In the genomic region with DNA sequence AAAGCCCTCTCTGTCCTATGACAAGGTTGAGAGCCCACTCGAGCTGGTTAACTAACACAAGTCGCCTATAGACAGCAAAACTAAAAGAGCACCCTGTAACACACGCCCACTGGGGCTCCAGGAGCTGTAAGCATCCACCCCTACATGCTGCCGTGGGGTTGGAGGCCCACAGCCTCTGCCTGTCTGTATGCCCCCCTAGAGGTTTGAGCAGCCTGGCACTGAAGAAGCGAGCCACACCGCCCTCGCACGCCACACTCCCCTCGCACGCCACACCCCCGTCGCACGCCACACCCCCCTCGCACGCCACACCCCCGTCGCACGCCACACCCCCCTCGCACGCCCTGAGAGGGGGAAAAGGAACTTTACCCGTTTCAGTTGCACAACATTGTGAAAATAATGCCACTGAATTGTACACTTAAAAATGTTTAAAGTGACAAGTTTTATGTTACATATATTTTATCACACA, we compare ENCODE assay signal across 8 cellular contexts. TPM values are rescaled to one million over a fixed set of nuclear protein-coding genes. Genes with fewer than 3 reads are reported as not detected.
DNase-seq lines count a peak whose midpoint lies in the region; ATAC-seq and TF ChIP-seq lines count a peak whose summit lies in the region.

No MANE protein-coding gene starts in this region.

- in situ Hi-C loops in gastrocnemius medialis (cut with MboI; ENCODE audit: low sequenced_read_pairs in 4 of 4), result no loop called here

- peak overlapping the region in 1 of 2 donors; percentile 43 for H3K4me3 ChIP-seq in right atrium auricular region
- H3K4me3 ChIP-seq in gastrocnemius medialis, result peak overlapping the region; percentile 15 to 48 (median 33)

- peaks cover 0 to 8% of the 10 kb centered on the region in 2 donors for H3K27me3 Mint-ChIP-seq in T-cell
- peaks cover 4% of the 10 kb centered on the region for H3K27me3 Mint-ChIP-seq in activated naive CD8-positive, alpha-beta T cell treated with anti-CD3 and anti-CD28 coated beads, Interleukin-2, amount 50 U/mL, for 24 hours

- no peak overlapping the region for H3K27ac ChIP-seq in right atrium auricular region
- peak overlapping the region in 1 of 4 donors; percentile 44 for H3K27ac ChIP-seq in gastrocnemius medialis

- H3K4me1 ChIP-seq in right atrium auricular region, result peaks cover 0 to 8% of the 10 kb centered on the region in 2 donors
- peaks cover 3 to 6% of the 10 kb centered on the region in 2 donors for H3K4me1 ChIP-seq in gastrocnemius medialis

- H3K36me3 Mint-ChIP-seq in T-cell, result no peaks in the 10 kb centered on the region
- no peaks in the 10 kb centered on the region for H3K36me3 Mint-ChIP-seq in activated naive CD8-positive, alpha-beta T cell treated with anti-CD3 and anti-CD28 coated beads, Interleukin-2, amount 50 U/mL, for 24 hours (ENCODE audit: low read depth)

- TF ChIP-seq POLR2A in gastrocnemius medialis (IDR thresholded peaks at IDR 0.05), result no peak

- intact Hi-C loops in gastrocnemius medialis (cut with DNase I; ENCODE audit: low total_unique reads), result no loop called here

- H3K9me3 ChIP-seq in right atrium auricular region, result no peaks in the 10 kb centered on the region
- no peaks in the 10 kb centered on the region for H3K9me3 ChIP-seq in gastrocnemius medialis

- ATAC-seq in T-cell (replicated peaks in 1 of 4) (peak; percentile 100), gastrocnemius medialis (peak; percentile 74 to 85), GM18498 (IDR thresholded peaks at IDR 0.05; ENCODE audit: unreplicated experiment) (no peak)
- peak; percentile 93 for ATAC-seq in activated naive CD8-positive, alpha-beta T cell treated with anti-CD3 and anti-CD28 coated beads, Interleukin-2, amount 50 U/mL, for 24 hours

- H3K36me3 ChIP-seq in right atrium auricular region (no peaks in the 10 kb centered on the region), gastrocnemius medialis (no peaks in the 10 kb centered on the region)

- peak overlapping the region in 1 of 2 donors; percentile 44 for H3K27ac Mint-ChIP-seq in T-cell
- no peak overlapping the region for H3K27ac Mint-ChIP-seq in activated naive CD8-positive, alpha-beta T cell treated with anti-CD3 and anti-CD28 coated beads, Interleukin-2, amount 50 U/mL, for 24 hours

- H3K27me3 ChIP-seq in right atrium auricular region (no peaks in the 10 kb centered on the region), gastrocnemius medialis (no peaks in the 10 kb centered on the region)

- DNase-seq in NCI-H82 (lab: John Stamatoyannopoulos, UW) (peak; percentile 70), NCI-H82 treated with DMSO at 0.1 percent for 48 hours (lab: John Stamatoyannopoulos, UW; ENCODE audit: unreplicated experiment) (no peak), Kasumi-1 (lab: John Stamatoyannopoulos, UW) (peak; percentile 66 to 67), T-cell (peak; percentile 61 to 82 (median 74)), right atrium auricular region (ENCODE audit: low spot score) (peak; percentile 62), gastrocnemius medialis (peak; percentile 40 to 43)
- peak; percentile 79 for DNase-seq in activated naive CD8-positive, alpha-beta T cell treated with anti-CD3 and anti-CD28 coated beads, Interleukin-2, amount 50 U/mL, for 24 hours

- peaks cover 5 to 12% (median 11%) of the 10 kb centered on the region in 3 donors for H3K4me1 Mint-ChIP-seq in T-cell
- H3K4me1 Mint-ChIP-seq in activated naive CD8-positive, alpha-beta T cell treated with anti-CD3 and anti-CD28 coated beads, Interleukin-2, amount 50 U/mL, for 24 hours, result peaks cover 15% of the 10 kb centered on the region

- TF ChIP-seq CTCF in right atrium auricular region (IDR thresholded peaks at IDR 0.05), result no peak
- no peak for TF ChIP-seq CTCF in gastrocnemius medialis (IDR thresholded peaks at IDR 0.05 in 4 of 5, conservative IDR thresholded peaks at IDR 0.05 in 1 of 5)

- H3K9me3 Mint-ChIP-seq in T-cell, result no peaks in the 10 kb centered on the region
- H3K9me3 Mint-ChIP-seq in activated naive CD8-positive, alpha-beta T cell treated with anti-CD3 and anti-CD28 coated beads, Interleukin-2, amount 50 U/mL, for 24 hours, result no peaks in the 10 kb centered on the region

- H3K4me3 Mint-ChIP-seq in T-cell, result peak overlapping the region; percentile 65 to 75 (median 71)
- H3K4me3 Mint-ChIP-seq in activated naive CD8-positive, alpha-beta T cell treated with anti-CD3 and anti-CD28 coated beads, Interleukin-2, amount 50 U/mL, for 24 hours, result peak overlapping the region; percentile 54

- CTCF ChIA-PET in T-cell (lab: Charles Lee), result interaction anchor here in 1 of 2 donors (0.7 kb wide), 3 partner anchors 15 to 90 kb away, joined by 5 to 6 read pairs (median 5); no protein-coding TSS in a partner anchor

- POLR2A ChIA-PET in T-cell (lab: Charles Lee), result interaction anchor here in 1 of 2 donors (1.6 kb wide), 1 partner anchor 59 kb away, joined by 3 read pairs; no protein-coding TSS in a partner anchor

RNA-seq across cellular contexts. Expression of gene HMGCL, which starts 13.2 kb away (rescaled TPM):
- total RNA-seq in T-cell (10 to 100 TPM; 14.5 to 39.0 (median 32.9) TPM), right atrium auricular region (10 to 100 TPM; 22.4 to 26.3 TPM), gastrocnemius medialis (10 to 100 TPM; 19.1 to 30.0 (median 29.5) TPM)

RNA-seq across cellular contexts. Expression of gene FUCA1, which starts 29.7 kb away (rescaled TPM):
- total RNA-seq in T-cell, result 10 to 100 TPM in 3 of 5 donors, 1 to 10 TPM in 2; 5.6 to 11.5 (median 10.7) TPM
- total RNA-seq in right atrium auricular region, result 10 to 100 TPM; 17.0 to 21.0 TPM
- total RNA-seq in gastrocnemius medialis, result 10 to 100 TPM in 3 of 4 donors, 1 to 10 TPM in 1; 8.1 to 15.4 (median 12.4) TPM

RNA-seq across cellular contexts. Expression of gene GALE, which starts 37.9 kb away (rescaled TPM):
- 10 to 100 TPM in 3 of 5 donors, 1 to 10 TPM in 2; 7.5 to 16.5 (median 12.6) TPM for total RNA-seq in T-cell
- total RNA-seq in right atrium auricular region, result 1 to 10 TPM; 5.5 to 8.8 TPM
- total RNA-seq in gastrocnemius medialis, result 1 to 10 TPM; 2.9 to 5.7 (median 4.1) TPM

RNA-seq across cellular contexts. Expression of gene LYPLA2, which starts 47.5 kb away (rescaled TPM):
- total RNA-seq in T-cell, result 10 to 100 TPM; 47.8 to 70.9 (median 67.6) TPM
- 10 to 100 TPM; 29.7 to 54.3 TPM for total RNA-seq in right atrium auricular region
- total RNA-seq in gastrocnemius medialis, result 10 to 100 TPM; 35.3 to 40.9 (median 36.7) TPM
